In genomic region chr5:7517006-7517405, GRCh38 we compare ENCODE assay signal across 21 cellular contexts.
"Had no signal": no experiment of that assay in that cellular context is flagged by ENCODE, and none has a peak within 500 bp of the region (broad histone marks: within the 10 kb centered on the region; RNA-seq: fewer than 3 reads in every experiment).

No MANE protein-coding gene starts in this region.

- ATAC-seq: foreskin keratinocyte, gastroesophageal sphincter, heart left ventricle, left colon, left lobe of liver, lower lobe of right lung had no signal

- H3K4me1 ChIP-seq: esophagus squamous epithelium, foreskin keratinocyte, heart left ventricle, left ventricle myocardium inferior, lower lobe of right lung had no signal

- H3K36me3 ChIP-seq: esophagus squamous epithelium, heart left ventricle, left ventricle myocardium inferior, lower lobe of right lung had no signal

- H3K79me2 ChIP-seq: hepatocyte had no signal

- H3K4me3 ChIP-seq: coronary artery, dorsolateral prefrontal cortex, esophagus squamous epithelium, gastroesophageal sphincter, heart left ventricle, hepatocyte, left ventricle myocardium inferior, lower lobe of right lung had no signal

- H3K27me3 ChIP-seq: dorsolateral prefrontal cortex, esophagus squamous epithelium, foreskin keratinocyte, gastroesophageal sphincter, heart left ventricle, hepatocyte had no signal

- H3K4me3 Mint-ChIP-seq: immature natural killer cell had no signal

- H3K4me1 Mint-ChIP-seq: immature natural killer cell had no signal

- H3K4me2 ChIP-seq: hepatocyte had no signal

- H2AFZ ChIP-seq: hepatocyte had no signal

- DNase-seq: dermis blood vessel endothelial cell; dorsolateral prefrontal cortex; effector CD4-positive, alpha-beta T cell; effector memory CD4-positive, alpha-beta T cell; esophagus squamous epithelium; foreskin keratinocyte; heart left ventricle; hypothalamus; immature natural killer cell; islet precursor cell; kidney; kidney glomerular epithelial cell; left colon; left ventricle myocardium inferior; lower lobe of right lung; mesenchymal stem cell; midbrain had no signal

- H3K27ac Mint-ChIP-seq: immature natural killer cell had no signal

- H3K27ac ChIP-seq: coronary artery, esophagus squamous epithelium, foreskin keratinocyte, gastroesophageal sphincter, heart left ventricle, hepatocyte, left ventricle myocardium inferior, lower lobe of right lung had no signal

- H3K9me3 ChIP-seq: esophagus squamous epithelium, gastroesophageal sphincter, heart left ventricle, left ventricle myocardium inferior, lower lobe of right lung had no signal

- H3K36me3 Mint-ChIP-seq: immature natural killer cell had no signal
